Comparison of ENCODE assay signal across 17 cellular contexts in the genomic region with DNA sequence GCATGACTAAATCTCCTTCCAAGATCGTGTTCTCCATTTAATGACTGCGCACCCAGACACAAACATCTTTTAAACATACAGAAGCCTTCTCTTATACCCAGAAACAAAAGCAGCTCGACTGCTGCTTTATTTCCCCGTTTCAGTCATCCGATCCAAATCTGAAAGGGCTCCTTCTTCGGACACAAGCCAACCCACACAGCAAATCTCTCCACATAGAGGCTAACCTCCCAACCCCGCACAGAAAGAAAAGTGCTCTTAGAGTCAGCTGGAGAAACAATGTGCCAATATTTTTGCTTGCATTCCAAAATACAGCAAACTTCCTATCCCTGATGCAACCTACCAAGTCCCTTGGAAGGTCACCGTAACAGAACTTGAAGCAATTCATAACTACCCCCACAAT. TPM values are rescaled to one million over a fixed set of nuclear protein-coding genes. Genes with fewer than 3 reads are reported as not detected.
DNase-seq lines count a peak whose midpoint lies in the region; ATAC-seq and TF ChIP-seq lines count a peak whose summit lies in the region.
"Had no signal": no experiment of that assay in that cellular context is flagged by ENCODE, and none has a peak within 500 bp of the region (broad histone marks: within the 10 kb centered on the region; RNA-seq: fewer than 3 reads in every experiment).

No MANE protein-coding gene starts in this region.

- peak overlapping the region; percentile 20 for H3K4me3 Mint-ChIP-seq in osteocyte (ENCODE audit: unreplicated experiment)
- H3K4me3 Mint-ChIP-seq: activated CD4-positive, alpha-beta T cell treated with anti-CD3 and anti-CD28 coated beads for 36 hours had no signal

- peak overlapping the region; percentile 28 for H3K27ac ChIP-seq in left ventricle myocardium inferior (replicated peaks)

- ATAC-seq in Right ventricle myocardium superior (ENCODE audit: poor library complexity) = no peak
- ATAC-seq in GM21423 (IDR thresholded peaks at IDR 0.05; ENCODE audit: unreplicated experiment) = no peak
- ATAC-seq: activated CD4-positive, alpha-beta T cell treated with anti-CD3 and anti-CD28 coated beads for 36 hours had no signal

- no peak for TF ChIP-seq POLR2A in erythroblast (IDR thresholded peaks at IDR 0.05; ENCODE audit: low read length)

- peaks cover 4% of the 10 kb centered on the region for H3K27me3 Mint-ChIP-seq in osteocyte (ENCODE audit: unreplicated experiment)

- H3K36me3 ChIP-seq in left ventricle myocardium inferior = no peaks in the 10 kb centered on the region

- no peaks in the 10 kb centered on the region for H3K36me3 Mint-ChIP-seq in osteocyte (ENCODE audit: unreplicated experiment)

- H3K4me3 ChIP-seq in left ventricle myocardium inferior = peak overlapping the region; percentile 40
- H3K4me3 ChIP-seq in fibroblast of villous mesenchyme (ENCODE audit: low read depth, low read length) = no peak overlapping the region

- H3K9me3 ChIP-seq in left ventricle myocardium inferior (replicated peaks) = no peaks in the 10 kb centered on the region

- H3K9me3 Mint-ChIP-seq in osteocyte (ENCODE audit: unreplicated experiment) = no peaks in the 10 kb centered on the region

- peaks cover 88% of the 10 kb centered on the region for H3K4me1 ChIP-seq in left ventricle myocardium inferior

- H3K4me1 Mint-ChIP-seq in osteocyte (ENCODE audit: unreplicated experiment) = peaks cover 4% of the 10 kb centered on the region
- H3K4me1 Mint-ChIP-seq: activated CD4-positive, alpha-beta T cell treated with anti-CD3 and anti-CD28 coated beads for 36 hours had no signal

- DNase-seq in left ventricle myocardium inferior (no peak), Right ventricle myocardium superior (no peak), fibroblast of villous mesenchyme (ENCODE audit: low read depth) (peak; percentile 11), osteocyte (ENCODE audit: extremely low spot score, unreplicated experiment) (no peak), NCI-H1694 treated with DMSO at 0.1 percent for 48 hours (lab: John Stamatoyannopoulos, UW) (no peak), erythroblast (lab: John Stamatoyannopoulos, UW) (no peak), NK-92 (lab: John Stamatoyannopoulos, UW; ENCODE audit: unreplicated experiment) (no peak)
- DNase-seq: ACHN; activated CD4-positive, alpha-beta T cell treated with anti-CD3 and anti-CD28 coated beads for 36 hours; activated CD8-positive, alpha-beta memory T cell treated with anti-CD3 and anti-CD28 coated beads, Interleukin-2, amount 50 U/mL, for 4 hours; activated naive CD4-positive, alpha-beta T cell; cerebellar nuclear complex; EL; kidney glomerular epithelial cell; NCI-H1105; stimulated activated CD4-positive, alpha-beta T cell treated with anti-CD3 and anti-CD28 coated beads, Interleukin-1b, Interleukin-23, amount 100 ng/mL, for 48 hours had no signal

- no peak overlapping the region for H3K27ac Mint-ChIP-seq in osteocyte (ENCODE audit: unreplicated experiment)
- H3K27ac Mint-ChIP-seq: activated CD4-positive, alpha-beta T cell treated with anti-CD3 and anti-CD28 coated beads for 36 hours had no signal

- intact Hi-C loops in left ventricle myocardium inferior (cut with micrococcal nuclease) = no loop called here
- intact Hi-C loops in Right ventricle myocardium superior (cut with DNase I) = no loop called here

- H3K27me3 ChIP-seq in left ventricle myocardium inferior (ENCODE audit: low read depth) = no peaks in the 10 kb centered on the region

- no peak for TF ChIP-seq CTCF in left ventricle myocardium inferior (IDR thresholded peaks at IDR 0.05; ENCODE audit: borderline replicate concordance)
- no peak for TF ChIP-seq CTCF in fibroblast of villous mesenchyme (IDR thresholded peaks at IDR 0.05; ENCODE audit: insufficient read depth, low read depth, low read length)
- TF ChIP-seq CTCF in osteocyte (IDR thresholded peaks at IDR 0.05) = no peak

RNA-seq across cellular contexts. Expression of gene GAREM1, which starts 29.1 kb away (rescaled TPM):
- total RNA-seq in left ventricle myocardium inferior (8.6 TPM), Right ventricle myocardium superior (23.5 TPM), fibroblast of villous mesenchyme (0.86 and 0.97 TPM in 2 replicates), osteocyte (1.7 and 2.5 TPM in 2 replicates)
- total RNA-seq: activated CD4-positive, alpha-beta T cell treated with anti-CD3 and anti-CD28 coated beads for 36 hours had no signal
